9 cellular contexts compared by ENCODE assay signal in genomic region chr12:113196996-113197395, GRCh38. TPM values are rescaled to one million over a fixed set of nuclear protein-coding genes. Genes with fewer than 3 reads are reported as not detected.
A peak's percentile ranks its signal among the peaks of the same experiment; 100 is the strongest.
DNase-seq lines count a peak whose midpoint lies in the region; ATAC-seq, FAIRE-seq and TF ChIP-seq lines count a peak whose summit lies in the region.
"Had no signal": no experiment of that assay in that cellular context is flagged by ENCODE, and none has a peak within 500 bp of the region (broad histone marks: within the 10 kb centered on the region; RNA-seq: fewer than 3 reads in every experiment).

No MANE protein-coding gene starts in this region.

- H3K79me1 ChIP-seq in neuronal stem cell (ENCODE audit: low read depth, low read length) = no peaks in the 10 kb centered on the region

- no peak overlapping the region for H2BK15ac ChIP-seq in neuronal stem cell (ENCODE audit: low read length)

- H3K9ac ChIP-seq in K562 (ENCODE audit: insufficient read depth in 1 of 2, low read depth in 2 of 2, low read length in 2 of 2) (no peak overlapping the region), neuronal stem cell (ENCODE audit: low read depth, low read length, poor library complexity) (no peak overlapping the region)

- no peak overlapping the region for H3K18ac ChIP-seq in neuronal stem cell (ENCODE audit: low read length)

- H3K4me3 ChIP-seq in K562 = no peak overlapping the region
- no peak overlapping the region for H3K4me3 ChIP-seq in hepatocyte
- no peak overlapping the region for H3K4me3 ChIP-seq in spleen
- no peak overlapping the region for H3K4me3 ChIP-seq in neuronal stem cell (ENCODE audit: low read length in 2 of 2)

- H3K27ac ChIP-seq in K562 (ENCODE audit: extremely low read depth, low read depth, low read length) = no peak overlapping the region
- no peak overlapping the region for H3K27ac ChIP-seq in hepatocyte
- no peak overlapping the region for H3K27ac ChIP-seq in spleen
- H3K27ac ChIP-seq in neuronal stem cell (replicated peaks; ENCODE audit: low read length) = no peak overlapping the region
- H3K27ac ChIP-seq: epithelial cell of prostate had no signal

- CTCF ChIA-PET in HEK293T (lab: Yijun Ruan, JAX) = interaction anchor here (0.6 kb wide), 3 partner anchors 99 to 855 kb away, joined by 3 read pairs; no protein-coding TSS in a partner anchor
- CTCF ChIA-PET in K562 (lab: Yijun Ruan, JAX; ENCODE audit: low intra/inter-chr PET ratio) = no interaction called here

- intact Hi-C loops in K562 (cut with micrococcal nuclease) = loop anchor here (2.0 to 5.0 kb wide), 3 partner anchors 40 to 228 kb away; no protein-coding TSS in a partner anchor
- intact Hi-C loops in spleen (cut with DNase I; ENCODE audit: low total_unique reads) = no loop called here

- WGBS in K562 (ENCODE audit: insufficient coverage, low coverage, missing lambda C conversion rate) = 0% methylated on average over 3 of the region's 4 CpGs
- 20% methylated on average over 4 of the region's 4 CpGs for WGBS in hepatocyte (ENCODE audit: low lambda C conversion rate, missing lambda C conversion rate)
- WGBS in spleen, 5 donors = 8 to 17% (median 10%) methylated on average over 4 of the region's 4 CpGs
- WGBS in neuronal stem cell (ENCODE audit: extremely low coverage in 2 of 2, insufficient read length in 2 of 2, insufficient replicate concordance in 1 of 2), 2 donors = no CpG with 5 or more reads among the region's 4 CpGs

- H3K79me2 ChIP-seq in K562 (ENCODE audit: control insufficient read depth, insufficient read depth, low read length) (no peaks in the 10 kb centered on the region), hepatocyte (no peaks in the 10 kb centered on the region)

- peak; percentile 66 to 81 for TF ChIP-seq RAD21 in K562 (CRISPR knock-in tag; conservative IDR thresholded peaks at IDR 0.05 in 1 of 2, IDR thresholded peaks at IDR 0.05 in 1 of 2)

- FAIRE-seq in K562 (lab: Jason Lieb, UNC) = peak; percentile 75

- H4K8ac ChIP-seq in neuronal stem cell (ENCODE audit: low read depth, low read length) = no peak overlapping the region

- in situ Hi-C loops in K562 (cut with MboI) = loop anchor here (5.0 to 25.0 kb wide), 3 partner anchors 85 to 448 kb away; partner anchors contain the start of genes SDS and SDSL

- no peak overlapping the region for H3K14ac ChIP-seq in neuronal stem cell (ENCODE audit: low read length)

- peaks cover 2 to 21% of the 10 kb centered on the region in 2 experiments; a peak in 4 of 5 replicates for H3K4me1 ChIP-seq in K562 (replicated peaks in 1 of 2; ENCODE audit: control insufficient read depth in 2 of 2, insufficient read depth in 2 of 2, low read length in 2 of 2)
- no peaks in the 10 kb centered on the region for H3K4me1 ChIP-seq in hepatocyte (ENCODE audit: insufficient read depth)
- H3K4me1 ChIP-seq in spleen = peaks cover 5 to 57% (median 14%) of the 10 kb centered on the region in 6 donors
- H3K4me1 ChIP-seq in neuronal stem cell (ENCODE audit: control insufficient read depth in 2 of 2, insufficient read depth in 1 of 2, low read depth in 1 of 2, low read length in 2 of 2) = peaks cover 4 to 9% of the 10 kb centered on the region in 2 donors

- no peak overlapping the region for H2BK120ac ChIP-seq in neuronal stem cell (ENCODE audit: low read depth, low read length)

- ATAC-seq in K562 = peak; percentile 97

- H3K23ac ChIP-seq in neuronal stem cell (ENCODE audit: low read depth, low read length, poor library complexity) = no peak overlapping the region

- peak; percentile 76 for TF ChIP-seq CTCF in GM10266 (IDR thresholded peaks at IDR 0.05; ENCODE audit: control insufficient read depth, insufficient read depth, low read depth, missing control alignments)
- peak; percentile 77 to 91 (median 78) for TF ChIP-seq CTCF in K562 (IDR thresholded peaks at IDR 0.05 in 2 of 3, conservative IDR thresholded peaks at IDR 0.05 in 1 of 3; ENCODE audit: insufficient read depth in 2 of 3, low read depth in 1 of 3, low read length in 3 of 3)
- TF ChIP-seq CTCF in hepatocyte (IDR thresholded peaks at IDR 0.05; ENCODE audit: poor library complexity) = peak; percentile 64
- TF ChIP-seq CTCF in spleen (IDR thresholded peaks at IDR 0.05 in 8 of 11, conservative IDR thresholded peaks at IDR 0.05 in 3 of 11) = peak; percentile 54 to 87 (median 75)

- TF ChIP-seq POLR2A in K562 (conservative IDR thresholded peaks at IDR 0.05) = no peak
- no peak for TF ChIP-seq POLR2A in spleen (IDR thresholded peaks at IDR 0.05)

- H3K9me3 ChIP-seq in K562 (replicated peaks; ENCODE audit: control insufficient read depth, insufficient read depth, low read depth, low read length) (no peaks in the 10 kb centered on the region), hepatocyte (ENCODE audit: low read depth) (no peaks in the 10 kb centered on the region), spleen (no peaks in the 10 kb centered on the region), neuronal stem cell (replicated peaks in 1 of 2; ENCODE audit: control insufficient read depth in 2 of 2, insufficient read depth in 1 of 2, low read depth in 1 of 2, low read length in 2 of 2) (no peaks in the 10 kb centered on the region)

- H4K91ac ChIP-seq in neuronal stem cell (ENCODE audit: low read depth, low read length, poor library complexity) = no peak overlapping the region

- H2BK5ac ChIP-seq in neuronal stem cell (ENCODE audit: low read length) = no peak overlapping the region

- no peaks in the 10 kb centered on the region for H3K27me3 ChIP-seq in K562 (ENCODE audit: control insufficient read depth in 2 of 2, insufficient read depth in 2 of 2, low read length in 2 of 2)
- H3K27me3 ChIP-seq in hepatocyte = no peaks in the 10 kb centered on the region
- no peaks in the 10 kb centered on the region for H3K27me3 ChIP-seq in spleen (replicated peaks in 1 of 7)
- no peaks in the 10 kb centered on the region for H3K27me3 ChIP-seq in neuronal stem cell (ENCODE audit: control insufficient read depth in 3 of 3, insufficient read depth in 3 of 3, low read depth in 1 of 3, low read length in 3 of 3)

- no peaks in the 10 kb centered on the region for H3K9me2 ChIP-seq in hepatocyte (replicated peaks; ENCODE audit: insufficient read depth)

- H2AFZ ChIP-seq in K562 (ENCODE audit: low read depth, low read length) (no peak overlapping the region), hepatocyte (no peak overlapping the region), neuronal stem cell (ENCODE audit: low read length) (no peak overlapping the region)

- no peaks in the 10 kb centered on the region for H3K9me1 ChIP-seq in K562 (ENCODE audit: control insufficient read depth, insufficient read depth, low read length)

- H3K4ac ChIP-seq in neuronal stem cell (ENCODE audit: low read length) = no peak overlapping the region

- DNase-seq in GM10266 (ENCODE audit: extremely low spot score) (peak; percentile 85), HEK293T (ENCODE audit: extremely low spot score) (peak; percentile 72), NCI-H1105 treated with DMSO at 0.1 percent for 48 hours (lab: John Stamatoyannopoulos, UW) (peak; percentile 56), T-helper 1 cell (peak in 4 of 5 donors; percentile 33 to 72 (median 43)), K562 (ENCODE audit: extremely low read depth in 1 of 4, low spot score in 3 of 4) (peak; percentile 73 to 87 (median 78)), hepatocyte (ENCODE audit: low spot score) (peak; percentile 84), spleen (no peak), neuronal stem cell (ENCODE audit: low spot score) (no peak)

- no TSS peak for BruUV-seq in K562 (replicated peaks; lab: Mats Ljungman, UMichigan)

- no peak for TF ChIP-seq EP300 in K562 (IDR thresholded peaks at IDR 0.05; ENCODE audit: low read length)

- POLR2A ChIA-PET in HEK293T (lab: Yijun Ruan, JAX) (interaction anchor here (0.9 kb wide), 1 partner anchor 12 kb away, joined by 3 read pairs; the partner anchor contains the start of genes DDX54 and RITA1), K562 (lab: Yijun Ruan, JAX) (interaction anchor here (0.8 kb wide), 1 partner anchor 24 kb away, joined by 3 read pairs; the partner anchor contains the start of gene TPCN1)

- peaks cover 10% of the 10 kb centered on the region; the same call in 1 of the 3 replicates for H3K36me3 ChIP-seq in K562 (ENCODE audit: control insufficient read depth, insufficient read depth, low read length)
- H3K36me3 ChIP-seq in hepatocyte (replicated peaks; ENCODE audit: insufficient read depth, low read depth) = no peaks in the 10 kb centered on the region
- H3K36me3 ChIP-seq in spleen = peaks cover 0 to 12% (median 4%) of the 10 kb centered on the region in 6 donors
- H3K36me3 ChIP-seq in neuronal stem cell (replicated peaks in 1 of 2; ENCODE audit: control insufficient read depth in 2 of 2, insufficient read depth in 2 of 2, low read length in 2 of 2) = peaks cover 4 to 11% of the 10 kb centered on the region in 2 donors

- H2BK12ac ChIP-seq in neuronal stem cell (ENCODE audit: low read length) = no peak overlapping the region

- H3K4me2 ChIP-seq in K562 (ENCODE audit: insufficient read depth, low read length) = no peak overlapping the region
- no peak overlapping the region for H3K4me2 ChIP-seq in hepatocyte
- no peak overlapping the region for H3K4me2 ChIP-seq in neuronal stem cell (ENCODE audit: insufficient read depth, low read length, poor library complexity, severe bottlenecking)

- no peak overlapping the region for H2AK5ac ChIP-seq in neuronal stem cell (ENCODE audit: low read depth, low read length)

- H4K20me1 ChIP-seq in K562 (replicated peaks; ENCODE audit: control insufficient read depth, insufficient read depth, low read length) (peaks cover 4% of the 10 kb centered on the region; the same call in 1 of the 2 replicates), hepatocyte (ENCODE audit: insufficient read depth, poor library complexity, severe bottlenecking) (no peaks in the 10 kb centered on the region)

RNA-seq across cellular contexts. Expression of gene RITA1, which starts 11.5 kb away (rescaled TPM):
- total RNA-seq in K562 (2011; cell fraction: chromatin; rRNA removed; ENCODE audit: low replicate concordance) = 9.9 and 32.6 TPM in 2 replicates
- total RNA-seq in K562 (2011; cell fraction: nucleolus; rRNA removed) = 18.9 and 25.0 TPM in 2 replicates
- total RNA-seq in K562 (2011; cell fraction: nucleoplasm; rRNA removed) = 17.7 and 18.0 TPM in 2 replicates
- total RNA-seq in K562 (2014; rRNA removed) (40.4 and 52.0 TPM in 2 replicates), K562 (2014; rRNA removed; fragmentation: Illumina TruSeq; extraction: Trizol) (12.7 and 15.6 TPM in 2 replicates), K562 (2015; rRNA removed; fragmentation: Illumina TruSeq; extraction: Trizol) (34.3 and 36.7 TPM in 2 replicates), K562 (2021) (34.9 and 38.9 TPM in 2 replicates), hepatocyte (16.1 and 19.1 TPM in 2 replicates), spleen (10 to 100 TPM; 11.1 to 15.6 (median 11.9) TPM)
- polyA plus RNA-seq in K562 (2011; rRNA removed) (17.6 and 17.9 TPM in 2 replicates), K562 (2014; fragmentation: Illumina TruSeq; extraction: Trizol) (18.0 and 27.7 TPM in 2 replicates), K562 (2014; fragmentation: Nextera tagmentation; extraction: Ambion mirVana) (1 to 10 TPM; 2.8 to 3.5 TPM), K562 (2014; rRNA removed) (26.4 and 35.0 TPM in 2 replicates), hepatocyte (15.7 and 26.9 TPM in 2 replicates), spleen (10 to 100 TPM in 2 of 3 donors, 1 to 10 TPM in 1; 9.0 to 15.5 (median 13.0) TPM)
- polyA plus RNA-seq in K562 (2011; cell fraction: cytosol; rRNA removed) = 23.1 and 48.6 TPM in 2 replicates
- 10.9 and 15.7 TPM in 2 replicates for polyA plus RNA-seq in K562 (2011; cell fraction: nucleus; rRNA removed)
- 23.0 and 27.5 TPM in 2 replicates for polyA plus RNA-seq in K562 (2012)
- polyA minus RNA-seq in K562 (2011; rRNA and poly(A)+ RNA removed) = 10.0 and 13.0 TPM in 2 replicates
- 12.1 and 15.7 TPM in 2 replicates for polyA minus RNA-seq in K562 (2011; cell fraction: cytosol; rRNA and poly(A)+ RNA removed)
- polyA minus RNA-seq in K562 (2011; cell fraction: nucleus; rRNA and poly(A)+ RNA removed) = 11.0 and 11.4 TPM in 2 replicates
- polyA plus RNA-seq in neuronal stem cell (2013, experiment 1 of 2) = 14.5 TPM
- polyA plus RNA-seq in neuronal stem cell (2013, experiment 2 of 2) = 14.3 TPM

RNA-seq across cellular contexts. Expression of gene DDX54, which starts 11.7 kb away (rescaled TPM):
- 60.9 and 181 TPM in 2 replicates for total RNA-seq in K562 (2011; cell fraction: chromatin; rRNA removed; ENCODE audit: low replicate concordance)
- total RNA-seq in K562 (2011; cell fraction: nucleolus; rRNA removed) = 87.0 and 87.2 TPM in 2 replicates
- total RNA-seq in K562 (2011; cell fraction: nucleoplasm; rRNA removed) = 56.8 and 61.4 TPM in 2 replicates
- total RNA-seq in K562 (2014; rRNA removed) (100 and 135 TPM in 2 replicates), K562 (2014; rRNA removed; fragmentation: Illumina TruSeq; extraction: Trizol) (23.9 and 25.8 TPM in 2 replicates), K562 (2015; rRNA removed; fragmentation: Illumina TruSeq; extraction: Trizol) (48.5 and 51.4 TPM in 2 replicates), K562 (2021) (128 and 132 TPM in 2 replicates), hepatocyte (32.3 and 52.6 TPM in 2 replicates), spleen (10 to 100 TPM; 44.4 to 73.1 (median 59.8) TPM)
- polyA plus RNA-seq in K562 (2011; rRNA removed) (56.6 and 80.5 TPM in 2 replicates), K562 (2014; fragmentation: Illumina TruSeq; extraction: Trizol) (44.4 and 77.7 TPM in 2 replicates), K562 (2014; fragmentation: Nextera tagmentation; extraction: Ambion mirVana) (1 to 10 TPM; 1.4 to 3.1 TPM), K562 (2014; rRNA removed) (74.4 and 107 TPM in 2 replicates), hepatocyte (36.0 and 37.8 TPM in 2 replicates), spleen (10 to 100 TPM; 47.9 to 80.3 (median 69.9) TPM)
- polyA plus RNA-seq in K562 (2011; cell fraction: cytosol; rRNA removed) = 71.0 and 78.8 TPM in 2 replicates
- 76.8 and 95.6 TPM in 2 replicates for polyA plus RNA-seq in K562 (2011; cell fraction: nucleus; rRNA removed)
- 48.8 and 67.9 TPM in 2 replicates for polyA plus RNA-seq in K562 (2012)
- polyA minus RNA-seq in K562 (2011; rRNA and poly(A)+ RNA removed) = 47.0 and 50.2 TPM in 2 replicates
- polyA minus RNA-seq in K562 (2011; cell fraction: cytosol; rRNA and poly(A)+ RNA removed) = 52.1 and 64.3 TPM in 2 replicates
- 31.1 and 49.1 TPM in 2 replicates for polyA minus RNA-seq in K562 (2011; cell fraction: nucleus; rRNA and poly(A)+ RNA removed)
- 60.8 TPM for polyA plus RNA-seq in neuronal stem cell (2013, experiment 1 of 2)
- 59.6 TPM for polyA plus RNA-seq in neuronal stem cell (2013, experiment 2 of 2)

RNA-seq across cellular contexts. Expression of gene TPCN1, which starts 24.3 kb away (rescaled TPM):
- total RNA-seq in K562 (2011; cell fraction: chromatin; rRNA removed; ENCODE audit: low replicate concordance) = 112 and 252 TPM in 2 replicates
- total RNA-seq in K562 (2011; cell fraction: nucleolus; rRNA removed) = 110 and 123 TPM in 2 replicates
- total RNA-seq in K562 (2011; cell fraction: nucleoplasm; rRNA removed) = 98.7 and 108 TPM in 2 replicates
- total RNA-seq in K562 (2014; rRNA removed) = 6.4 and 9.2 TPM in 2 replicates
- total RNA-seq in K562 (2014; rRNA removed; fragmentation: Illumina TruSeq; extraction: Trizol) = 5.5 and 6.1 TPM in 2 replicates
- total RNA-seq in K562 (2015; rRNA removed; fragmentation: Illumina TruSeq; extraction: Trizol) = 7.4 and 7.8 TPM in 2 replicates
- total RNA-seq in K562 (2021) = 23.8 and 27.2 TPM in 2 replicates
- polyA plus RNA-seq in K562 (2011; rRNA removed) = 12.8 and 18.9 TPM in 2 replicates
- polyA plus RNA-seq in K562 (2011; cell fraction: cytosol; rRNA removed) = 8.0 and 10.3 TPM in 2 replicates
- 137 and 160 TPM in 2 replicates for polyA plus RNA-seq in K562 (2011; cell fraction: nucleus; rRNA removed)
- polyA plus RNA-seq in K562 (2012) = 20.9 and 33.9 TPM in 2 replicates
- 16.2 and 17.0 TPM in 2 replicates for polyA plus RNA-seq in K562 (2014; fragmentation: Illumina TruSeq; extraction: Trizol)
- polyA plus RNA-seq in K562 (2014; fragmentation: Nextera tagmentation; extraction: Ambion mirVana) = 1 to 10 TPM in 1 of 2 experiments, under 1 TPM in 1; 0.80 to 1.1 TPM
- polyA plus RNA-seq in K562 (2014; rRNA removed) = 19.2 and 19.3 TPM in 2 replicates
- polyA minus RNA-seq in K562 (2011; rRNA and poly(A)+ RNA removed) = 7.8 and 12.1 TPM in 2 replicates
- polyA minus RNA-seq in K562 (2011; cell fraction: cytosol; rRNA and poly(A)+ RNA removed) = 17.9 and 21.8 TPM in 2 replicates
- polyA minus RNA-seq in K562 (2011; cell fraction: nucleus; rRNA and poly(A)+ RNA removed) = 30.6 and 40.4 TPM in 2 replicates
- total RNA-seq in hepatocyte = 16.9 and 20.1 TPM in 2 replicates
- polyA plus RNA-seq in hepatocyte = 31.3 and 32.1 TPM in 2 replicates
- 10 to 100 TPM; 44.6 to 90.1 (median 51.9) TPM for total RNA-seq in spleen
- 10 to 100 TPM; 15.5 to 28.9 (median 27.8) TPM for polyA plus RNA-seq in spleen
- polyA plus RNA-seq in neuronal stem cell (2013, experiment 1 of 2) = 11.5 TPM
- polyA plus RNA-seq in neuronal stem cell (2013, experiment 2 of 2) = 10.7 TPM

RNA-seq across cellular contexts. Expression of gene CFAP73, which starts 47.5 kb away (rescaled TPM):
- total RNA-seq in K562 (2011; cell fraction: chromatin; rRNA removed; ENCODE audit: low replicate concordance) = not detected in 2 replicates
- not detected in 2 replicates for total RNA-seq in K562 (2011; cell fraction: nucleolus; rRNA removed)
- not detected in 2 replicates for total RNA-seq in K562 (2011; cell fraction: nucleoplasm; rRNA removed)
- not detected in 2 replicates for total RNA-seq in K562 (2014; rRNA removed)
- not detected in 2 replicates for total RNA-seq in K562 (2014; rRNA removed; fragmentation: Illumina TruSeq; extraction: Trizol)
- total RNA-seq in K562 (2015; rRNA removed; fragmentation: Illumina TruSeq; extraction: Trizol) = not detected in 2 replicates
- not detected in 2 replicates for total RNA-seq in K562 (2021)
- not detected in 2 replicates for polyA plus RNA-seq in K562 (2011; rRNA removed)
- polyA plus RNA-seq in K562 (2011; cell fraction: cytosol; rRNA removed) = not detected in 2 replicates
- polyA plus RNA-seq in K562 (2011; cell fraction: nucleus; rRNA removed) = not detected in 2 replicates
- 0.14 and 0.17 TPM in 2 replicates for polyA plus RNA-seq in K562 (2012)
- polyA plus RNA-seq in K562 (2014; fragmentation: Illumina TruSeq; extraction: Trizol) = not detected in 2 replicates
- polyA plus RNA-seq in K562 (2014; fragmentation: Nextera tagmentation; extraction: Ambion mirVana) = not detected
- not detected in 2 replicates for polyA plus RNA-seq in K562 (2014; rRNA removed)
- polyA minus RNA-seq in K562 (2011; rRNA and poly(A)+ RNA removed) = not detected in 2 replicates
- polyA minus RNA-seq in K562 (2011; cell fraction: cytosol; rRNA and poly(A)+ RNA removed) = not detected in 2 replicates
- polyA minus RNA-seq in K562 (2011; cell fraction: nucleus; rRNA and poly(A)+ RNA removed) = not detected in 2 replicates
- total RNA-seq in hepatocyte = not detected in 2 replicates
- polyA plus RNA-seq in hepatocyte = not detected in 2 replicates
- not detected for total RNA-seq in spleen
- polyA plus RNA-seq in spleen = under 1 TPM; 0.64 to 0.71 (median 0.70) TPM
- 0.22 TPM for polyA plus RNA-seq in neuronal stem cell (2013, experiment 1 of 2)
- polyA plus RNA-seq in neuronal stem cell (2013, experiment 2 of 2) = 0.19 TPM

Comparison
In these comparisons a context has a peak if more than half of its experiments do, and no peak if none do; other contexts are left out.
1. DNase-seq: peak in GM10266 (single experiment), HEK293T (single experiment), NCI-H1105 treated with DMSO at 0.1 percent for 48 hours (single experiment), T-helper 1 cell (4 of 5), K562 (4 of 4) and hepatocyte (single experiment); none in spleen (single experiment) and neuronal stem cell (single experiment).
2. Peak in every context shown above with its lines, with median percentiles within 50 percentile points of each other: CTCF ChIP-seq.